ENCODE assay signal across 8 cellular contexts in the genomic region with DNA sequence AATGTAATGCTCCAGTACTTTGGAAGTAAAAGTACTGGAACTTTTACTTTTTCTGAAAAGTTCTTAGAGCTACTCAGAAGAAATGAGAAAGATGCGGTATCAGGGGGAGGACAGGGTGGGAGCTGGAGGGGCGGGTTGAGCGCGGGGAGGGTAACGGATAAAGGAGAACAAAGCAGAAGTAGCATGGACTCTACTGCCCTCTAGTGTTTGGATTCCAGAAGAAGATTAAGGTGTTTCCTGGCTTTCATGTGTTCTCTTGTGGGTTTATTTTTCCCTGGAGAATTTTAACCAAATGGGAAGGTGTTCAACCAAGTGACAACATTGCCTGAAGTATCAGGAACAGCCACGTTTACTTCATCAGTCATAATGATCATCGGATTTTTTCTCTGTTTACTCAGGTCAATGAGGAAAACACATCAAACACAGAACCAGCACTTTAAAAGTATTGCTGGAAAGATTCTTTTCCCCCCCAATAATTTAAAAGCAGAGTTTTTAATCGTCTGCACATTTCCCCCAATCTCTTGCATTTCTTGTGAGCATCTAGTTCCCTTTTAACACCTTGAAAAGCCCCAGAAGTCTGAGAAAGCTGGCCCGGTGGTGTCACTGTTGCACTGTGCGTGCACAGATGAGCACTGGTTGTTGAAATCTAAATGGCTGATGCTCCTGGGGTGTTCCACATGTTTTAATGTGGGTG.
A peak's percentile ranks its signal among the peaks of the same experiment; 100 is the strongest.
DNase-seq lines count a peak whose midpoint lies in the region; FAIRE-seq and TF ChIP-seq lines count a peak whose summit lies in the region.

No MANE protein-coding gene starts in this region.

- DNase-seq in D721Med (ENCODE audit: insufficient read length, low spot score) (peak; percentile 43), H4 (ENCODE audit: low spot score) (peak; percentile 55), NCI-H1105 treated with DMSO at 0.1 percent for 48 hours (lab: John Stamatoyannopoulos, UW) (peak; percentile 84), SKM-1 (lab: John Stamatoyannopoulos, UW; ENCODE audit: unreplicated experiment) (peak; percentile 44), foreskin melanocyte (peak; percentile 40), posterior cingulate gyrus (peak in 7 of 10 donors; percentile 16 to 87 (median 19))
- DNase-seq in activated CD4-positive, CD25-positive, alpha-beta regulatory T cell (lab: John Stamatoyannopoulos, UW) = no peak
- DNase-seq in activated effector memory CD4-positive, alpha-beta T cell treated with Interleukin-2 at 50 U/mL for 16 hours = no peak

- intact Hi-C loops in posterior cingulate gyrus (cut with DNase I) = loop anchor here (5.0 kb wide), 1 partner anchor 367 kb away; no protein-coding TSS in a partner anchor

- peak; percentile 68 for TF ChIP-seq CTCF in D721Med (IDR thresholded peaks at IDR 0.05; ENCODE audit: insufficient read depth, missing control alignments)

- peak; percentile 90 for FAIRE-seq in D721Med (lab: Jason Lieb, UNC)

Comparison
In these comparisons a context has a peak if more than half of its experiments do, and no peak if none do; other contexts are left out.
1. DNase-seq: peak in D721Med (single experiment), H4 (single experiment), NCI-H1105 treated with DMSO at 0.1 percent for 48 hours (single experiment), SKM-1 (single experiment), foreskin melanocyte (single experiment) and posterior cingulate gyrus (7 of 10); none in activated CD4-positive, CD25-positive, alpha-beta regulatory T cell (0 of 4) and activated effector memory CD4-positive, alpha-beta T cell treated with Interleukin-2 at 50 U/mL for 16 hours (single experiment).